ENCODE assay signal across 9 cellular contexts in the genomic region with DNA sequence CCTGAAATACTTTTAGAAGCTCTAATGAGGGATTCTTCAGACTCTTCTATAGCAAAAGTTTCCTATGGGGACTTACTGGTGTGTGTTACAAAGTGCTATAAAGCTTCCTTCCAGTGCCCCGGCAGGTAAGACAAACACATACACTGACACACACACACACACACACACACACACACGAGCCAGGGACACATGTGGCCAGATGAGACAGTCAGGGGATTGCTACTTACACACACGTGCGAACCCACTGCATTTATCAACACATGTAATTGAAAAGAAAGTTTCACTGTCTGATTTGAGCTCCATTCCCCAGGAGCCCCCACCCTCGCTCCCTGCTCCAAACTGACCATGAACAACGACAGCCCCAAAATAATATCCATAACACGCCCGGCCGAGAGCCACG.
A peak's percentile ranks its signal among the peaks of the same experiment; 100 is the strongest.
DNase-seq lines count a peak whose midpoint lies in the region; ATAC-seq, FAIRE-seq and TF ChIP-seq lines count a peak whose summit lies in the region.
"Had no signal": no experiment of that assay in that cellular context is flagged by ENCODE, and none has a peak within 500 bp of the region (broad histone marks: within the 10 kb centered on the region; RNA-seq: fewer than 3 reads in every experiment).

No MANE protein-coding gene starts in this region.

- ATAC-seq in K562 (peak; percentile 5), left colon (peak; percentile 54), GM18498 (IDR thresholded peaks at IDR 0.05; ENCODE audit: unreplicated experiment) (no peak), GM18909 (IDR thresholded peaks at IDR 0.05; ENCODE audit: poor library complexity, unreplicated experiment) (no peak)

- TF ChIP-seq POLR2A in K562 (conservative IDR thresholded peaks at IDR 0.05), result no peak
- no peak for TF ChIP-seq POLR2A in stomach (IDR thresholded peaks at IDR 0.05)

- H3K36me3 ChIP-seq in K562 (ENCODE audit: control insufficient read depth, insufficient read depth, low read length), result no peaks in the 10 kb centered on the region
- H3K36me3 ChIP-seq in stomach, result peaks cover 0 to 2% (median 0%) of the 10 kb centered on the region in 4 donors

- FAIRE-seq in K562 (lab: Jason Lieb, UNC), result no peak

- TF ChIP-seq EP300 in K562 (IDR thresholded peaks at IDR 0.05; ENCODE audit: low read length), result no peak
- no peak for TF ChIP-seq EP300 in stomach (IDR thresholded peaks at IDR 0.05)

- peak overlapping the region; percentile 94 for H3K4me3 Mint-ChIP-seq in HFFc6

- H3K27me3 ChIP-seq in K562 (ENCODE audit: control insufficient read depth in 2 of 2, insufficient read depth in 2 of 2, low read length in 2 of 2) (no peaks in the 10 kb centered on the region), stomach (no peaks in the 10 kb centered on the region)

- H3K27me3 Mint-ChIP-seq in HFFc6 (ENCODE audit: insufficient read depth), result peaks cover 2% of the 10 kb centered on the region

- POLR2A ChIA-PET in K562 (lab: Yijun Ruan, JAX), result interaction anchor here (0.9 to 1.7 kb wide), 5 partner anchors 9 to 31 kb away, joined by 3 to 5 read pairs (median 4); no protein-coding TSS in a partner anchor

- peaks cover 15% of the 10 kb centered on the region; the same call in 1 of the 3 replicates for H3K79me2 ChIP-seq in K562 (ENCODE audit: control insufficient read depth, insufficient read depth, low read length)

- 13% methylated on average over 10 of the region's 10 CpGs for WGBS in K562 (ENCODE audit: insufficient coverage, low coverage, missing lambda C conversion rate)
- 23 to 51% (median 27%) methylated on average over 10 of the region's 10 CpGs for WGBS in stomach, 5 donors

- H3K4me3 ChIP-seq in K562, result peak overlapping the region; percentile 41
- H3K4me3 ChIP-seq in stomach, result peak overlapping the region; percentile 48 to 61 (median 56)

- BruUV-seq in K562 (replicated peaks; lab: Mats Ljungman, UMichigan), result no TSS peak

- CTCF ChIA-PET in K562 (lab: Yijun Ruan, JAX; ENCODE audit: low intra/inter-chr PET ratio), result no interaction called here

- no peak for TF ChIP-seq RAD21 in K562 (CRISPR knock-in tag; conservative IDR thresholded peaks at IDR 0.05 in 1 of 2, IDR thresholded peaks at IDR 0.05 in 1 of 2)

- H3K9me3 ChIP-seq in K562 (replicated peaks; ENCODE audit: control insufficient read depth, insufficient read depth, low read depth, low read length) (no peaks in the 10 kb centered on the region), stomach (no peaks in the 10 kb centered on the region)

- TF ChIP-seq CTCF in HFFc6 (IDR thresholded peaks at IDR 0.05), result no peak
- no peak for TF ChIP-seq CTCF in K562 (IDR thresholded peaks at IDR 0.05 in 2 of 3, conservative IDR thresholded peaks at IDR 0.05 in 1 of 3; ENCODE audit: insufficient read depth in 2 of 3, low read depth in 1 of 3, low read length in 3 of 3)
- TF ChIP-seq CTCF in stomach (IDR thresholded peaks at IDR 0.05), result no peak

- H4K20me1 ChIP-seq in K562 (replicated peaks; ENCODE audit: control insufficient read depth, insufficient read depth, low read length), result no peaks in the 10 kb centered on the region

- H3K36me3 Mint-ChIP-seq in HFFc6 (ENCODE audit: low read depth), result peaks cover 63% of the 10 kb centered on the region

- peak overlapping the region; percentile 91 for H3K4me2 ChIP-seq in K562 (ENCODE audit: insufficient read depth, low read length)

- peak overlapping the region; percentile 79 for H3K27ac Mint-ChIP-seq in HFFc6

- peak overlapping the region; percentile 56 for H3K27ac ChIP-seq in K562 (ENCODE audit: extremely low read depth, low read depth, low read length)
- peak overlapping the region; percentile 63 to 84 (median 71) for H3K27ac ChIP-seq in stomach

- in situ Hi-C loops in K562 (cut with MboI), result no loop called here

- peaks cover 6% of the 10 kb centered on the region; the same call in 1 of the 2 replicates for H3K9me3 Mint-ChIP-seq in HFFc6

- H3K9me1 ChIP-seq in K562 (ENCODE audit: control insufficient read depth, insufficient read depth, low read length), result no peaks in the 10 kb centered on the region

- H3K4me1 Mint-ChIP-seq in HFFc6 (ENCODE audit: low read depth), result peaks cover 100% of the 10 kb centered on the region

- H3K4me1 ChIP-seq in K562 (replicated peaks in 1 of 2; ENCODE audit: control insufficient read depth in 2 of 2, insufficient read depth in 2 of 2, low read length in 2 of 2) (peaks cover 31 to 36% of the 10 kb centered on the region in 2 experiments; a peak in 3 of 5 replicates), stomach (peaks cover 19 to 83% (median 48%) of the 10 kb centered on the region in 4 donors)

- no peak for DNase-seq in HFFc6
- DNase-seq in K562 (ENCODE audit: extremely low read depth in 1 of 4, low spot score in 3 of 4), result peak in 3 of 4 experiments; percentile 39 to 48 (median 43)
- peak in 1 of 2 donors; percentile 16 for DNase-seq in left colon
- no peak for DNase-seq in stomach
- DNase-seq in SHP77 treated with DMSO at 0.1 percent for 48 hours (lab: John Stamatoyannopoulos, UW), result no peak
- no peak for DNase-seq in HT-29 (ENCODE audit: low spot score)
- DNase-seq: NCI-H1092 had no signal

- peak overlapping the region; percentile 71 to 82; a peak in 3 of 4 replicates for H3K9ac ChIP-seq in K562 (ENCODE audit: insufficient read depth in 1 of 2, low read depth in 2 of 2, low read length in 2 of 2)

- intact Hi-C loops in K562 (cut with micrococcal nuclease), result loop anchor here (5.0 kb wide), 1 partner anchor 71 kb away; no protein-coding TSS in a partner anchor
- intact Hi-C loops in left colon (cut with DNase I, micrococcal nuclease), result no loop called here
- intact Hi-C loops in stomach (cut with DNase I; ENCODE audit: low total_unique reads), result no loop called here

- peak overlapping the region; percentile 92 for H2AFZ ChIP-seq in K562 (ENCODE audit: low read depth, low read length)

TF ChIP-seq in K562, 482 proteins besides CTCF, POLR2A, EP300 and RAD21:
- TF ChIP-seq, protein P1, sequence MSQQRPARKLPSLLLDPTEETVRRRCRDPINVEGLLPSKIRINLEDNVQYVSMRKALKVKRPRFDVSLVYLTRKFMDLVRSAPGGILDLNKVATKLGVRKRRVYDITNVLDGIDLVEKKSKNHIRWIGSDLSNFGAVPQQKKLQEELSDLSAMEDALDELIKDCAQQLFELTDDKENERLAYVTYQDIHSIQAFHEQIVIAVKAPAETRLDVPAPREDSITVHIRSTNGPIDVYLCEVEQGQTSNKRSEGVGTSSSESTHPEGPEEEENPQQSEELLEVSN (IDR thresholded peaks at IDR 0.05; ENCODE audit: borderline replicate concordance in 1 of 2, extremely low read depth in 1 of 2, insufficient read depth in 1 of 2, insufficient read length in 1 of 2, low read depth in 1 of 2, low read length in 1 of 2, poor library complexity in 1 of 2, severe bottlenecking in 1 of 2), result peak in 1 of 2 experiments; percentile 3
- TF ChIP-seq BHLHE40 (IDR thresholded peaks at IDR 0.05; ENCODE audit: low read length) (peak; percentile 40; the same call in 1 of the 2 replicates), HDAC1 (IDR thresholded peaks at IDR 0.05) (peak in 1 of 2 experiments; percentile 41; a peak in 1 of 4 replicates), HDAC2 (IDR thresholded peaks at IDR 0.05) (no peak), TAF1 (IDR thresholded peaks at IDR 0.05; ENCODE audit: control insufficient read depth, extremely low read depth, insufficient read depth, low read length, severe bottlenecking) (peak; percentile 10), EP400 (IDR thresholded peaks at IDR 0.05) (peak; percentile 42), SRSF9 (IDR thresholded peaks at IDR 0.05; ENCODE audit: borderline replicate concordance, low read depth, low read length) (no peak)
- TF ChIP-seq, protein P2, sequence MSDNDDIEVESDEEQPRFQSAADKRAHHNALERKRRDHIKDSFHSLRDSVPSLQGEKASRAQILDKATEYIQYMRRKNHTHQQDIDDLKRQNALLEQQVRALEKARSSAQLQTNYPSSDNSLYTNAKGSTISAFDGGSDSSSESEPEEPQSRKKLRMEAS (CRISPR knock-in tag; IDR thresholded peaks at IDR 0.05), result peak; percentile 44
- TF ChIP-seq, protein P3, sequence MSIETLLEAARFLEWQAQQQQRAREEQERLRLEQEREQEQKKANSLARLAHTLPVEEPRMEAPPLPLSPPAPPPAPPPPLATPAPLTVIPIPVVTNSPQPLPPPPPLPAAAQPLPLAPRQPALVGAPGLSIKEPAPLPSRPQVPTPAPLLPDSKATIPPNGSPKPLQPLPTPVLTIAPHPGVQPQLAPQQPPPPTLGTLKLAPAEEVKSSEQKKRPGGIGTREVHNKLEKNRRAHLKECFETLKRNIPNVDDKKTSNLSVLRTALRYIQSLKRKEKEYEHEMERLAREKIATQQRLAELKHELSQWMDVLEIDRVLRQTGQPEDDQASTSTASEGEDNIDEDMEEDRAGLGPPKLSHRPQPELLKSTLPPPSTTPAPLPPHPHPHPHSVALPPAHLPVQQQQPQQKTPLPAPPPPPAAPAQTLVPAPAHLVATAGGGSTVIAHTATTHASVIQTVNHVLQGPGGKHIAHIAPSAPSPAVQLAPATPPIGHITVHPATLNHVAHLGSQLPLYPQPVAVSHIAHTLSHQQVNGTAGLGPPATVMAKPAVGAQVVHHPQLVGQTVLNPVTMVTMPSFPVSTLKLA (conservative IDR thresholded peaks at IDR 0.05), result peak; percentile 6 to 49; a peak in 2 of 4 replicates

Comparison
In these comparisons a context has a peak if more than half of its experiments do, and no peak if none do; other contexts are left out.
1. DNase-seq: peak in K562 (3 of 4); none in HFFc6 (single experiment), stomach (single experiment), SHP77 treated with DMSO at 0.1 percent for 48 hours (single experiment) and HT-29 (single experiment).
2. ATAC-seq: peak in K562 (single experiment) and left colon (single experiment); none in GM18498 (single experiment) and GM18909 (single experiment).